Comparison of ENCODE assay signal across 1 cellular context in the genomic region with DNA sequence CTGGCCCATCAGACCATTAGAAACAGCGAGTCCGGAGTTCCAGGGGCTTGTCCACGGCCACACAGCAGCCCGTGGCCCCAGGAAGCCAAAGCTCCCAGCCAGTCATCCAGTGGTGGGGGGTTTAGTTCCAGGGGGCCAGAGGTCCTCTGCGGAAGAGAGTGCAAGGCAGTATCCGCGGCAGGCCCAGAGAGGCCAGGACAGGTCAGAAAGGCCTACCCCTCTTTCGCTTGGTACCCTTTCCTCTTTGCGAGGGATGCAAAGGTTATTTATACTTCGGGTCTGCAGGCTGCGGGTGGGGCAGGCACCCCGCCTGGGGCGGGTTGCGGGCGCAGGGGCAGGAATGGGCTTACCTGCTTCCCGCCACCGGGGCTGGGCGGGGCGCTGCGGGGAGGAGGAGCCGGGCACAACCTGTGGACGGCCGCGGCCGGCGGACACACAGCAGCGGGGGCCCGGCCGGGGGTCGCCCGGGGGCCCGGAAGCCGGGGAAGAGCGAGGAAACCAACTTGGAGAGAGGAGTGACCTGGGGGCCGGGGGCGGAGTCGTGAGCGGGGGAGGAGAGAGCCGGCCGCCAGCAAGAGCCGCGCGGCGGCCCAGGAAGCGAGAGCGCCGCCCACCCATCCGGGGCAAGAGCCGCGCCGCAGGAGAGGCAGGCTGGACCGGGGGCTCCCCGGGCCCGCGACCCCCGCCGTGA.
TF ChIP-seq lines count a peak whose summit lies in the region.

A gene with protein sequence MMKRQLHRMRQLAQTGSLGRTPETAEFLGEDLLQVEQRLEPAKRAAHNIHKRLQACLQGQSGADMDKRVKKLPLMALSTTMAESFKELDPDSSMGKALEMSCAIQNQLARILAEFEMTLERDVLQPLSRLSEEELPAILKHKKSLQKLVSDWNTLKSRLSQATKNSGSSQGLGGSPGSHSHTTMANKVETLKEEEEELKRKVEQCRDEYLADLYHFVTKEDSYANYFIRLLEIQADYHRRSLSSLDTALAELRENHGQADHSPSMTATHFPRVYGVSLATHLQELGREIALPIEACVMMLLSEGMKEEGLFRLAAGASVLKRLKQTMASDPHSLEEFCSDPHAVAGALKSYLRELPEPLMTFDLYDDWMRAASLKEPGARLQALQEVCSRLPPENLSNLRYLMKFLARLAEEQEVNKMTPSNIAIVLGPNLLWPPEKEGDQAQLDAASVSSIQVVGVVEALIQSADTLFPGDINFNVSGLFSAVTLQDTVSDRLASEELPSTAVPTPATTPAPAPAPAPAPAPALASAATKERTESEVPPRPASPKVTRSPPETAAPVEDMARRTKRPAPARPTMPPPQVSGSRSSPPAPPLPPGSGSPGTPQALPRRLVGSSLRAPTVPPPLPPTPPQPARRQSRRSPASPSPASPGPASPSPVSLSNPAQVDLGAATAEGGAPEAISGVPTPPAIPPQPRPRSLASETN (plus strand): TSS at position 600 of the 691 bp plus-strand sequence. CDS start 119 bp downstream, outside the sequence.

TF ChIP-seq in GM12878, 131 proteins besides CTCF, POLR2A, EP300 and RAD21 (continued from another document):
- TF ChIP-seq ATF2 (IDR thresholded peaks at IDR 0.05; ENCODE audit: low read length) = no peak
- no peak for TF ChIP-seq ZNF217 (IDR thresholded peaks at IDR 0.05)
- no peak for TF ChIP-seq BCLAF1 (IDR thresholded peaks at IDR 0.05)
- TF ChIP-seq GATAD2B (conservative IDR thresholded peaks at IDR 0.05; ENCODE audit: low read depth) = 0 out of 2 replicates have a peak, but pooled peaks have one; percentile 53
- TF ChIP-seq IKZF1 (conservative IDR thresholded peaks at IDR 0.05) = peak; percentile 48
- no peak for TF ChIP-seq ESRRA (IDR thresholded peaks at IDR 0.05; ENCODE audit: low read length)
- no peak for TF ChIP-seq SUPT20H (IDR thresholded peaks at IDR 0.05; ENCODE audit: borderline replicate concordance, control insufficient read depth, low read depth, low read length)
- TF ChIP-seq SREBF1 (IDR thresholded peaks at IDR 0.05; ENCODE audit: low read length) = no peak
- no peak for TF ChIP-seq MLLT1 (IDR thresholded peaks at IDR 0.05)
- peak; percentile 43 for TF ChIP-seq NR2F1 (conservative IDR thresholded peaks at IDR 0.05)
- TF ChIP-seq SP1 (IDR thresholded peaks at IDR 0.05; ENCODE audit: low read depth, low read length) = no peak
- TF ChIP-seq E2F8 (IDR thresholded peaks at IDR 0.05; ENCODE audit: low read depth, partially characterized antibody) = no peak
- peak in 1 of 2 experiments; percentile 88; a peak in 2 of 3 replicates for TF ChIP-seq EGR1 (IDR thresholded peaks at IDR 0.05; ENCODE audit: borderline replicate concordance in 1 of 2, low read depth in 2 of 2, low read length in 2 of 2)
- TF ChIP-seq RB1 (IDR thresholded peaks at IDR 0.05; ENCODE audit: borderline replicate concordance) = peak; percentile 55; the same call in 1 of the 2 replicates
- TF ChIP-seq, protein P1, sequence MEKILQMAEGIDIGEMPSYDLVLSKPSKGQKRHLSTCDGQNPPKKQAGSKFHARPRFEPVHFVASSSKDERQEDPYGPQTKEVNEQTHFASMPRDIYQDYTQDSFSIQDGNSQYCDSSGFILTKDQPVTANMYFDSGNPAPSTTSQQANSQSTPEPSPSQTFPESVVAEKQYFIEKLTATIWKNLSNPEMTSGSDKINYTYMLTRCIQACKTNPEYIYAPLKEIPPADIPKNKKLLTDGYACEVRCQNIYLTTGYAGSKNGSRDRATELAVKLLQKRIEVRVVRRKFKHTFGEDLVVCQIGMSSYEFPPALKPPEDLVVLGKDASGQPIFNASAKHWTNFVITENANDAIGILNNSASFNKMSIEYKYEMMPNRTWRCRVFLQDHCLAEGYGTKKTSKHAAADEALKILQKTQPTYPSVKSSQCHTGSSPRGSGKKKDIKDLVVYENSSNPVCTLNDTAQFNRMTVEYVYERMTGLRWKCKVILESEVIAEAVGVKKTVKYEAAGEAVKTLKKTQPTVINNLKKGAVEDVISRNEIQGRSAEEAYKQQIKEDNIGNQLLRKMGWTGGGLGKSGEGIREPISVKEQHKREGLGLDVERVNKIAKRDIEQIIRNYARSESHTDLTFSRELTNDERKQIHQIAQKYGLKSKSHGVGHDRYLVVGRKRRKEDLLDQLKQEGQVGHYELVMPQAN (conservative IDR thresholded peaks at IDR 0.05) = peak; percentile 59
- no peak for TF ChIP-seq CHD1 (IDR thresholded peaks at IDR 0.05; ENCODE audit: low read depth, low read length)
- no peak for TF ChIP-seq PAX5 (IDR thresholded peaks at IDR 0.05; ENCODE audit: borderline replicate concordance, low read depth, low read length)
- TF ChIP-seq MTA2 (IDR thresholded peaks at IDR 0.05; ENCODE audit: low read depth) = no peak
- TF ChIP-seq TBL1XR1 (IDR thresholded peaks at IDR 0.05; ENCODE audit: low read depth, low read length) = no peak
TF ChIP-seq in GM12878: peak in this region for 8.
